8 cellular contexts compared by ENCODE assay signal in genomic region chr2:80499095-80499494, GRCh38.
DNase-seq lines count a peak whose midpoint lies in the region; ATAC-seq and TF ChIP-seq lines count a peak whose summit lies in the region.

No MANE protein-coding gene starts in this region.

- H3K36me3 ChIP-seq in RWPE2 (ENCODE audit: low read depth) (no peaks in the 10 kb centered on the region), heart left ventricle (no peaks in the 10 kb centered on the region)

- no peak overlapping the region for H3K4me3 ChIP-seq in RWPE2 (ENCODE audit: severe bottlenecking)
- H3K4me3 ChIP-seq in heart left ventricle = no peak overlapping the region

- intact Hi-C loops in Right ventricle myocardium inferior (cut with DNase I) (loop anchor here (1.0 to 5.0 kb wide), 2 partner anchors 173 to 427 kb away; no protein-coding TSS in a partner anchor), cardiac septum (cut with DNase I) (loop anchor here (2.0 kb wide), 1 partner anchor 426 kb away; no protein-coding TSS in a partner anchor), heart left ventricle (cut with DNase I) (loop anchor here in 8 of 10 donors (1.0 to 10.0 kb wide), 7 partner anchors 172 to 564 kb away; no protein-coding TSS in a partner anchor)

- WGBS in heart left ventricle, 4 donors = 12 to 22% (median 14%) methylated on average over 2 of the region's 2 CpGs

- DNase-seq in Right ventricle myocardium inferior (ENCODE audit: missing footprints) (no peak), cardiac septum (ENCODE audit: low spot score) (no peak), RWPE2 (ENCODE audit: low spot score) (no peak), heart left ventricle (peak in 4 of 5 donors; percentile 32 to 39 (median 38)), superior temporal gyrus (ENCODE audit: extremely low spot score) (peak; percentile 86), DMS79 treated with DMSO at 0.1 percent for 48 hours (lab: John Stamatoyannopoulos, UW) (no peak)

- TF ChIP-seq CTCF in RWPE2 (IDR thresholded peaks at IDR 0.05; ENCODE audit: poor library complexity, severe bottlenecking) (peak; percentile 76), heart left ventricle (IDR thresholded peaks at IDR 0.05) (peak; percentile 43 to 82 (median 64))

- H3K4me1 ChIP-seq in RWPE2 (ENCODE audit: insufficient read depth, poor library complexity, severe bottlenecking) (peaks cover 14% of the 10 kb centered on the region), heart left ventricle (no peaks in the 10 kb centered on the region)

- ATAC-seq in Right ventricle myocardium inferior (peak; percentile 64), RWPE2 (ENCODE audit: low read depth) (peak; percentile 66; the same call in 1 of the 3 replicates), heart left ventricle (peak in 3 of 4 donors; percentile 65 to 70 (median 67)), HG03378 (IDR thresholded peaks at IDR 0.05; ENCODE audit: unreplicated experiment) (no peak), HG03457 (IDR thresholded peaks at IDR 0.05; ENCODE audit: unreplicated experiment) (no peak)

- H3K27ac ChIP-seq in RWPE2 (ENCODE audit: poor library complexity, severe bottlenecking) = no peak overlapping the region
- no peak overlapping the region for H3K27ac ChIP-seq in heart left ventricle

- TF ChIP-seq POLR2A in heart left ventricle (IDR thresholded peaks at IDR 0.05) = no peak

- H3K27me3 ChIP-seq in RWPE2 (ENCODE audit: insufficient read depth, poor library complexity, severe bottlenecking) = no peaks in the 10 kb centered on the region
- H3K27me3 ChIP-seq in heart left ventricle = no peaks in the 10 kb centered on the region

- no peaks in the 10 kb centered on the region for H3K9me3 ChIP-seq in RWPE2 (ENCODE audit: severe bottlenecking)
- no peaks in the 10 kb centered on the region for H3K9me3 ChIP-seq in heart left ventricle

Comparison
In these comparisons a context has a peak if more than half of its experiments do, and no peak if none do; other contexts are left out.
1. DNase-seq: peak in heart left ventricle (4 of 5) and superior temporal gyrus (single experiment); none in Right ventricle myocardium inferior (single experiment), cardiac septum (single experiment), RWPE2 (single experiment) and DMS79 treated with DMSO at 0.1 percent for 48 hours (single experiment).
2. ATAC-seq: peak in Right ventricle myocardium inferior (single experiment), RWPE2 (single experiment) and heart left ventricle (3 of 4); none in HG03378 (single experiment) and HG03457 (single experiment).